ENCODE assay signal across 34 cellular contexts in the genomic region with DNA sequence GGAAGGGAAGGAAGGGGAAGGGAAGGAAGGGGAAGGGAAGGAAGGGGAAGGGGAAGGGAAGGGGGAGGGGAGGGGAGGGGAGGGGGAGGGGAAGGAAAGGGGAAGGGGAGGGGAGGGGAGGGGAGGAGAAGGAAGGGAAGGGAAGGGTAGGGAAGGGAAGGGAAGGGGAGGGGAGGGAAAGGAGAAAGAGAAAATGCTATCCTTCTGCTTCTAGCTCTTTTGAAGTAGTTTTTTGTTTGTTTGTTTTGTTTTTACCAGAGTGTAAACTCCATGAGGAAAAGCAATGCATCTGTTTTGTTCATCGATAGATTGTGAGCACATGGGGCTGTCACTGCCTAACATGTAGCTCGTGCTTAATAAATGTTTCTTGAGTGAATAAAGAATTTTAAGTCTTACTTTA.
"Had no signal": no experiment of that assay in that cellular context is flagged by ENCODE, and none has a peak within 500 bp of the region (broad histone marks: within the 10 kb centered on the region; RNA-seq: fewer than 3 reads in every experiment).

No MANE protein-coding gene starts in this region.

- FAIRE-seq: astrocyte, TTC549 had no signal

- ATAC-seq: activated CD8-positive, alpha-beta T cell treated with anti-CD3 and anti-CD28 coated beads for 36 hours; activated naive CD4-positive, alpha-beta T cell treated with anti-CD3 and anti-CD28 coated beads, Interleukin-2, amount 50 U/mL, for 72 hours; activated T-cell treated with anti-CD3 and anti-CD28 coated beads, Interleukin-2, amount 50 U/mL, for 4 hours; activated T-cell treated with anti-CD3 and anti-CD28 coated beads, Interleukin-2, amount 50 U/mL, for 72 hours; activated T-helper 17 cell treated with anti-CD3 and anti-CD28 coated beads, Interleukin-2, amount 50 U/mL, for 72 hours; body of pancreas had no signal

- H3K27me3 ChIP-seq: adrenal gland, body of pancreas, brain microvascular endothelial cell, breast epithelium had no signal

- DNase-seq: activated B cell treated with CpG ODN at 0.5 μM for 24 hours; activated CD4-positive, alpha-beta memory T cell treated with anti-CD3 and anti-CD28 coated beads for 36 hours; activated CD4-positive, alpha-beta T cell treated with anti-CD3 and anti-CD28 coated beads for 4 hours; activated CD4-positive, alpha-beta T cell treated with anti-CD3 and anti-CD28 coated beads, Interleukin-2, amount 10 ng/mL, durations not matched to agents 24 days and 14 days; activated CD4-positive, alpha-beta T cell treated with anti-CD3 and anti-CD28 coated beads, Interleukin-2, amount 50 U/mL, for 1 hour; activated CD4-positive, alpha-beta T cell treated with anti-CD3 and anti-CD28 coated beads, Interleukin-2, amount 50 U/mL, for 4 hours; activated CD4-positive, CD25-positive, alpha-beta regulatory T cell treated with anti-CD3 and anti-CD28 coated beads, Interleukin-2, amount 50 U/mL, for 72 hours; activated CD8-positive, alpha-beta memory T cell treated with anti-CD3 and anti-CD28 coated beads, Interleukin-2, amount 50 U/mL, for 4 hours; activated CD8-positive, alpha-beta T cell treated with anti-CD3 and anti-CD28 coated beads for 36 hours; activated effector memory CD4-positive, alpha-beta T cell treated with anti-CD3 and anti-CD28 coated beads, Interleukin-2, amount 50 U/mL, for 16 hours; activated gamma-delta T cell treated with Interleukin-2 at 50 U/mL for 16 hours; activated naive CD4-positive, alpha-beta T cell; activated naive CD4-positive, alpha-beta T cell treated with anti-CD3 and anti-CD28 coated beads for 36 hours; activated naive CD4-positive, alpha-beta T cell treated with anti-CD3 and anti-CD28 coated beads, Interleukin-2, amount 50 U/mL, for 16 hours; activated naive CD8-positive, alpha-beta T cell treated with anti-CD3 and anti-CD28 coated beads for 36 hours; activated T-cell treated with anti-CD3 and anti-CD28 coated beads for 4 hours; activated T-cell treated with anti-CD3 and anti-CD28 coated beads, Interleukin-2, amount 50 U/mL, for 1 hour; activated T-cell treated with anti-CD3 and anti-CD28 coated beads, Interleukin-2, amount 50 U/mL, for 4 hours; activated T-cell treated with anti-CD3 and anti-CD28 coated beads, Interleukin-2, amount 50 U/mL, for 72 hours; adrenal gland; amniotic stem cell; aorta; body of pancreas; brain microvascular endothelial cell; central memory CD4-positive, alpha-beta T cell; T-helper 1 cell; T-helper 2 cell; T-helper 9 cell had no signal

- H3K27ac ChIP-seq: adrenal gland, body of pancreas, brain microvascular endothelial cell, breast epithelium, VCaP had no signal

- H3K9me3 ChIP-seq: adrenal gland, body of pancreas, breast epithelium had no signal

- H3K4me1 ChIP-seq: adrenal gland, breast epithelium had no signal

- H3K4me3 ChIP-seq: adrenal gland, body of pancreas, breast epithelium had no signal

- H3K36me3 ChIP-seq: adrenal gland, brain microvascular endothelial cell, breast epithelium had no signal
